ENCODE assay signal across 9 cellular contexts in the genomic region with DNA sequence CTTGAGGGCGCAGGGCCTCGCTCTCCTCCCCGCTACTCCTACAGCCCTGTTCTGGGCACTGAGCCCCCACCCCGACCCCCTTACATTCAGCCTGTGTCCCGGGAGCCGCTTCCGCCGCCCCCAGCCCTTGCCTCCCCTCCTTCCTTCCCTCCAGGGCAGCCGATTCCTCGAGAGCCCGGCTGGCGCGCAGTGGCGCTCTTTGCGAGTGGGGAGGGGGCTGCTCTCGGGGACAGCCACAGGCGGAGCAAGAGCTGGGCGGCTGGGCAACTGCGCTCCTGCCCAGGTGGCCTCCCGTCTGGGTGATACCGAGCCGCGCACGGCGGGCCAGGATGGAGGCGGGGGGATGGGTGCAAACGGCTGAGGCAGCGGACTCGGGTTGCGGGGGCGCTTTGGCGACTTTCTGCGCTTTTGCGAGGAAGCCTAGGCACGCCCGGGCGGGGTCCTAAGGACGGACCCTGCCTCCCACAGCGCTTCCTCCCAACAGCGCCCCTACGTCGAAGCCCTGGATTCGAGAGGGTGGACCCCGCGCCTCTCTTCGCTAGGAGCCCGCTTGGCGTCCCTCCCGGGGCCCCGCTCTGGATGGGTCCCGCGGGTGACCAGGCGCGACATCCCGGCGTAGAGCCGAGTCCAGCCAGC. TPM values are rescaled to one million over a fixed set of nuclear protein-coding genes. Genes with fewer than 3 reads are reported as not detected.
DNase-seq lines count a peak whose midpoint lies in the region; ATAC-seq and TF ChIP-seq lines count a peak whose summit lies in the region.
"Had no signal": no experiment of that assay in that cellular context is flagged by ENCODE, and none has a peak within 500 bp of the region (broad histone marks: within the 10 kb centered on the region; RNA-seq: fewer than 3 reads in every experiment).

No MANE protein-coding gene starts in this region.

- intact Hi-C loops in heart right ventricle (cut with DNase I) = loop anchor here in 6 of 10 donors (2.0 to 10.0 kb wide), 4 partner anchors 54 to 168 kb away; a partner anchor contains a TSS

- no peaks in the 10 kb centered on the region for H3K9me3 ChIP-seq in heart right ventricle

- DNase-seq in GM20000 (ENCODE audit: low spot score) = peak; percentile 49
- peak; percentile 41 for DNase-seq in WTC11 (ENCODE audit: low spot score)
- DNase-seq in heart right ventricle = peak in 1 of 2 donors; percentile 42
- DNase-seq in retinal pigment epithelial cell (ENCODE audit: low read depth) = no peak
- no peak for DNase-seq in SKM-1 treated with dmso at 0.1 percent for 144 hours (lab: John Stamatoyannopoulos, UW; ENCODE audit: unreplicated experiment)
- no peak for DNase-seq in CD1c-positive myeloid dendritic cell (ENCODE audit: extremely low spot score)

- no peak overlapping the region for H3K27ac Mint-ChIP-seq in WTC11

- peaks cover 58% of the 10 kb centered on the region for H3K4me1 Mint-ChIP-seq in WTC11

- peak overlapping the region; percentile 69 for H3K4me3 Mint-ChIP-seq in WTC11

- peaks cover 6% of the 10 kb centered on the region; the same call in 1 of the 2 replicates for H3K36me3 Mint-ChIP-seq in WTC11

- H3K4me1 ChIP-seq in heart right ventricle = peaks cover 39 to 93% (median 83%) of the 10 kb centered on the region in 9 donors

- CTCF ChIA-PET in WTC11 (lab: Charles Lee) = interaction anchor here (0.8 to 4.2 kb wide), 14 partner anchors 8 to 103 kb away, joined by 3 to 45 read pairs (median 6); a partner anchor contains a TSS

- peaks cover 0 to 6% (median 0%) of the 10 kb centered on the region in 9 donors for H3K36me3 ChIP-seq in heart right ventricle

- 0 to 1% methylated on average over 57 of the region's 57 CpGs for WGBS in heart right ventricle, 2 donors

- ATAC-seq in WTC11 (no peak), heart right ventricle (peak in 7 of 8 donors; percentile 1 to 29 (median 13)), HG03139 (IDR thresholded peaks at IDR 0.05; ENCODE audit: unreplicated experiment) (no peak), GM18907 (IDR thresholded peaks at IDR 0.05; ENCODE audit: unreplicated experiment) (no peak)

- POLR2A ChIA-PET in WTC11 (lab: Charles Lee) = interaction anchor here (1.3 to 3.1 kb wide), 3 partner anchors 71 to 102 kb away, joined by 4 to 29 read pairs (median 14); a partner anchor contains a TSS

- TF ChIP-seq CTCF in GM20000 (IDR thresholded peaks at IDR 0.05; ENCODE audit: extremely low read depth, missing control alignments) (no peak), WTC11 (IDR thresholded peaks at IDR 0.05) (no peak), heart right ventricle (IDR thresholded peaks at IDR 0.05) (no peak), retinal pigment epithelial cell (conservative IDR thresholded peaks at IDR 0.05; ENCODE audit: low read depth, low read length) (no peak)

- H3K4me3 ChIP-seq in heart right ventricle = peak overlapping the region; percentile 60 to 95 (median 89)
- H3K4me3 ChIP-seq in retinal pigment epithelial cell (ENCODE audit: low read length) = peak overlapping the region; percentile 62

- H3K27me3 Mint-ChIP-seq in WTC11 (ENCODE audit: low read depth) = peaks cover 10% of the 10 kb centered on the region

- peak overlapping the region; percentile 72 to 99 (median 94) for H3K27ac ChIP-seq in heart right ventricle
- H3K27ac ChIP-seq: HL-60 had no signal

- H3K27me3 ChIP-seq in heart right ventricle = peaks cover 0 to 43% (median 0%) of the 10 kb centered on the region in 7 donors

- no peaks in the 10 kb centered on the region for H3K9me3 Mint-ChIP-seq in WTC11

TF ChIP-seq in WTC11, 78 proteins besides CTCF, POLR2A, EP300 and RAD21:
- 0 out of 2 replicates have a peak, but pooled peaks have one; percentile 27 for TF ChIP-seq ETV6 (CRISPR knock-in tag; IDR thresholded peaks at IDR 0.05)
- 0 out of 2 replicates have a peak, but pooled peaks have one; percentile 9 for TF ChIP-seq FOXP1 (CRISPR knock-in tag; IDR thresholded peaks at IDR 0.05; ENCODE audit: borderline replicate concordance)
- TF ChIP-seq, protein P1, sequence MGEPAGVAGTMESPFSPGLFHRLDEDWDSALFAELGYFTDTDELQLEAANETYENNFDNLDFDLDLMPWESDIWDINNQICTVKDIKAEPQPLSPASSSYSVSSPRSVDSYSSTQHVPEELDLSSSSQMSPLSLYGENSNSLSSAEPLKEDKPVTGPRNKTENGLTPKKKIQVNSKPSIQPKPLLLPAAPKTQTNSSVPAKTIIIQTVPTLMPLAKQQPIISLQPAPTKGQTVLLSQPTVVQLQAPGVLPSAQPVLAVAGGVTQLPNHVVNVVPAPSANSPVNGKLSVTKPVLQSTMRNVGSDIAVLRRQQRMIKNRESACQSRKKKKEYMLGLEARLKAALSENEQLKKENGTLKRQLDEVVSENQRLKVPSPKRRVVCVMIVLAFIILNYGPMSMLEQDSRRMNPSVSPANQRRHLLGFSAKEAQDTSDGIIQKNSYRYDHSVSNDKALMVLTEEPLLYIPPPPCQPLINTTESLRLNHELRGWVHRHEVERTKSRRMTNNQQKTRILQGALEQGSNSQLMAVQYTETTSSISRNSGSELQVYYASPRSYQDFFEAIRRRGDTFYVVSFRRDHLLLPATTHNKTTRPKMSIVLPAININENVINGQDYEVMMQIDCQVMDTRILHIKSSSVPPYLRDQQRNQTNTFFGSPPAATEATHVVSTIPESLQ (CRISPR knock-in tag; IDR thresholded peaks at IDR 0.05) = no peak
- TF ChIP-seq, protein P2, sequence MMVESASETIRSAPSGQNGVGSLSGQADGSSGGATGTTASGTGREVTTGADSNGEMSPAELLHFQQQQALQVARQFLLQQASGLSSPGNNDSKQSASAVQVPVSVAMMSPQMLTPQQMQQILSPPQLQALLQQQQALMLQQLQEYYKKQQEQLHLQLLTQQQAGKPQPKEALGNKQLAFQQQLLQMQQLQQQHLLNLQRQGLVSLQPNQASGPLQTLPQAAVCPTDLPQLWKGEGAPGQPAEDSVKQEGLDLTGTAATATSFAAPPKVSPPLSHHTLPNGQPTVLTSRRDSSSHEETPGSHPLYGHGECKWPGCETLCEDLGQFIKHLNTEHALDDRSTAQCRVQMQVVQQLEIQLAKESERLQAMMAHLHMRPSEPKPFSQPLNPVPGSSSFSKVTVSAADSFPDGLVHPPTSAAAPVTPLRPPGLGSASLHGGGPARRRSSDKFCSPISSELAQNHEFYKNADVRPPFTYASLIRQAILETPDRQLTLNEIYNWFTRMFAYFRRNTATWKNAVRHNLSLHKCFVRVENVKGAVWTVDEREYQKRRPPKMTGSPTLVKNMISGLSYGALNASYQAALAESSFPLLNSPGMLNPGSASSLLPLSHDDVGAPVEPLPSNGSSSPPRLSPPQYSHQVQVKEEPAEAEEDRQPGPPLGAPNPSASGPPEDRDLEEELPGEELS (CRISPR knock-in tag; IDR thresholded peaks at IDR 0.05) = 0 out of 2 replicates have a peak, but pooled peaks have one; percentile 26
TF ChIP-seq in WTC11: peak in this region for 3.

RNA-seq across cellular contexts. Expression of a gene that starts 1.3 kb away (rescaled TPM):
- total RNA-seq in WTC11 (2021) (55.5 to 60.7 TPM (median 58.2 TPM) in 3 replicates), heart right ventricle (10 to 100 TPM; 38.2 to 88.4 (median 59.3) TPM)
- 10 to 100 TPM; 24.4 to 31.4 TPM for polyA plus RNA-seq in heart right ventricle

RNA-seq across cellular contexts. Expression of a gene that starts 25.6 kb away (rescaled TPM):
- total RNA-seq in WTC11 (2021) = 67.1 to 75.2 TPM (median 69.6 TPM) in 3 replicates
- 10 to 100 TPM; 21.1 to 39.2 (median 31.5) TPM for total RNA-seq in heart right ventricle
- polyA plus RNA-seq in heart right ventricle = 10 to 100 TPM; 23.6 to 44.3 TPM

RNA-seq across cellular contexts. Expression of a gene that starts 26.4 kb away (rescaled TPM):
- 4.6 to 5.5 TPM (median 5.3 TPM) in 3 replicates for total RNA-seq in WTC11 (2021)
- 10 to 100 TPM in 1 of 10 donors, 1 to 10 TPM in 9; 5.0 to 11.3 (median 7.5) TPM for total RNA-seq in heart right ventricle
- 1 to 10 TPM; 3.5 to 4.3 TPM for polyA plus RNA-seq in heart right ventricle

RNA-seq across cellular contexts. Expression of a gene that starts 55.9 kb away (rescaled TPM):
- total RNA-seq in WTC11 (2021) = not detected in 3 replicates
- total RNA-seq in heart right ventricle = not detected
- polyA plus RNA-seq in heart right ventricle = not detected

Comparison
In these comparisons a context has a peak if more than half of its experiments do, and no peak if none do; other contexts are left out.
1. DNase-seq: peak in GM20000 (single experiment) and WTC11 (single experiment); none in retinal pigment epithelial cell (single experiment), SKM-1 treated with dmso at 0.1 percent for 144 hours (single experiment) and CD1c-positive myeloid dendritic cell (single experiment).
2. ATAC-seq: peak in heart right ventricle (7 of 8); none in WTC11 (single experiment), HG03139 (single experiment) and GM18907 (single experiment).